In genomic region chr11:73317373-73317772, GRCh38 we compare ENCODE assay signal across 12 cellular contexts. TPM values are rescaled to one million over a fixed set of nuclear protein-coding genes. Genes with fewer than 3 reads are reported as not detected.
DNase-seq lines count a peak whose midpoint lies in the region; TF ChIP-seq lines count a peak whose summit lies in the region.
"Had no signal": no experiment of that assay in that cellular context is flagged by ENCODE, and none has a peak within 500 bp of the region (broad histone marks: within the 10 kb centered on the region; RNA-seq: fewer than 3 reads in every experiment).

No MANE protein-coding gene starts in this region.

- H3K27ac ChIP-seq in WERI-Rb-1, result peak overlapping the region; percentile 82
- peak overlapping the region; percentile 24 for H3K27ac ChIP-seq in cardiac muscle cell
- peak overlapping the region in 1 of 2 donors; percentile 59 for H3K27ac ChIP-seq in ovary
- no peak overlapping the region for H3K27ac ChIP-seq in Karpas-422 (ENCODE audit: low read length)
- no peak overlapping the region for H3K27ac ChIP-seq in SJCRH30

- no peaks in the 10 kb centered on the region for H3K9me3 ChIP-seq in WERI-Rb-1 (ENCODE audit: severe bottlenecking)
- H3K9me3 ChIP-seq in cardiac muscle cell (ENCODE audit: low read depth), result no peaks in the 10 kb centered on the region
- H3K9me3 ChIP-seq in ovary, result no peaks in the 10 kb centered on the region
- no peaks in the 10 kb centered on the region for H3K9me3 ChIP-seq in Karpas-422 (ENCODE audit: low read length)
- no peaks in the 10 kb centered on the region for H3K9me3 ChIP-seq in SJCRH30 (replicated peaks)
- H3K9me3 ChIP-seq: MG63 had no signal

- no peaks in the 10 kb centered on the region for H4K20me1 ChIP-seq in Karpas-422 (ENCODE audit: insufficient read depth, low read depth, low read length)

- H3K36me3 ChIP-seq in WERI-Rb-1 (peaks cover 7% of the 10 kb centered on the region), cardiac muscle cell (no peaks in the 10 kb centered on the region), ovary (no peaks in the 10 kb centered on the region), Karpas-422 (ENCODE audit: insufficient read depth, low read length) (no peaks in the 10 kb centered on the region), SJCRH30 (no peaks in the 10 kb centered on the region; the same call in 1 of the 2 replicates)

- intact Hi-C loops in ovary (cut with DNase I), result no loop called here

- no peak for TF ChIP-seq POLR2A in ovary (IDR thresholded peaks at IDR 0.05)

- peaks cover 53% of the 10 kb centered on the region for H3K4me1 ChIP-seq in cardiac muscle cell (ENCODE audit: low read depth)
- H3K4me1 ChIP-seq in ovary (ENCODE audit: insufficient read depth), result peaks cover 48% of the 10 kb centered on the region
- peaks cover 3% of the 10 kb centered on the region; the same call in 1 of the 2 replicates for H3K4me1 ChIP-seq in Karpas-422 (ENCODE audit: low read length)
- H3K4me1 ChIP-seq in SJCRH30, result peaks cover 39% of the 10 kb centered on the region

- TF ChIP-seq EP300 in ovary (IDR thresholded peaks at IDR 0.05), result peak; percentile 13

- H3K9ac ChIP-seq in Karpas-422 (ENCODE audit: low read length), result no peak overlapping the region

- WGBS in ovary, 3 donors, result 69 to 91% (median 71%) methylated on average over 4 of the region's 4 CpGs

- DNase-seq in WERI-Rb-1 (no peak), cardiac muscle cell (ENCODE audit: low read depth in 1 of 2, low spot score in 1 of 2) (peak in 1 of 2 donors; percentile 51), ovary (peak in 4 of 5 donors; percentile 53 to 77 (median 68)), ureter (ENCODE audit: low spot score) (peak; percentile 85), Karpas-422 (no peak), SJCRH30 (no peak), NOMO-1 treated with DMSO at 0.1 percent for 48 hours (lab: John Stamatoyannopoulos, UW; ENCODE audit: unreplicated experiment) (no peak)
- DNase-seq: MG63; natural killer cell; stimulated activated CD4-positive, alpha-beta T cell treated with anti-CD3 and anti-CD28 coated beads, Interleukin-4, amount 100 ng/mL, for 4 hours; T1000 had no signal

- no peak overlapping the region for H3K4me3 ChIP-seq in WERI-Rb-1 (ENCODE audit: low read depth, low read length)
- no peak overlapping the region for H3K4me3 ChIP-seq in cardiac muscle cell
- no peak overlapping the region for H3K4me3 ChIP-seq in ovary
- H3K4me3 ChIP-seq in Karpas-422 (ENCODE audit: low read length), result no peak overlapping the region
- no peak overlapping the region for H3K4me3 ChIP-seq in SJCRH30
- H3K4me3 ChIP-seq: MG63 had no signal

- H3K27me3 ChIP-seq in WERI-Rb-1 (ENCODE audit: insufficient read depth, low read depth, severe bottlenecking), result no peaks in the 10 kb centered on the region
- no peaks in the 10 kb centered on the region for H3K27me3 ChIP-seq in cardiac muscle cell
- H3K27me3 ChIP-seq in ovary, result no peaks in the 10 kb centered on the region
- no peaks in the 10 kb centered on the region for H3K27me3 ChIP-seq in Karpas-422 (ENCODE audit: low read length)
- H3K27me3 ChIP-seq in SJCRH30, result no peaks in the 10 kb centered on the region
- H3K27me3 ChIP-seq: MG63 had no signal

- H3K79me2 ChIP-seq in Karpas-422 (ENCODE audit: low read length), result no peaks in the 10 kb centered on the region

- no peaks in the 10 kb centered on the region for H3K9me2 ChIP-seq in Karpas-422 (replicated peaks; ENCODE audit: insufficient read depth, low read length)

- no peak overlapping the region for H2AFZ ChIP-seq in Karpas-422 (ENCODE audit: low read length)

- no peak for TF ChIP-seq CTCF in WERI-Rb-1 (IDR thresholded peaks at IDR 0.05; ENCODE audit: low read depth, low read length)
- no peak for TF ChIP-seq CTCF in cardiac muscle cell (IDR thresholded peaks at IDR 0.05; ENCODE audit: low read depth, low read length)
- TF ChIP-seq CTCF in ovary (IDR thresholded peaks at IDR 0.05), result no peak

- H3K4me2 ChIP-seq in Karpas-422 (ENCODE audit: low read depth, low read length, poor library complexity, severe bottlenecking), result no peak overlapping the region

RNA-seq across cellular contexts. Expression of gene ARHGEF17, which starts 9.3 kb away (rescaled TPM):
- total RNA-seq in cardiac muscle cell (37.2 and 60.3 TPM in 2 replicates), ovary (10 to 100 TPM; 29.8 to 83.8 (median 46.7) TPM), ureter (71.5 TPM)
- polyA plus RNA-seq in cardiac muscle cell (26.5 and 33.5 TPM in 2 replicates), ovary (10 to 100 TPM; 21.0 to 38.0 TPM)
- total RNA-seq in Karpas-422 (2014; rRNA removed; shearing (Covaris generic); ENCODE audit: low replicate concordance), result 0.11 TPM in 1 of 2 replicates, not detected in the other
- 7.8 and 12.0 TPM in 2 replicates for total RNA-seq in SJCRH30 (2014; rRNA removed; shearing (Covaris generic))

RNA-seq across cellular contexts. Expression of gene P2RY6, which starts 45.2 kb away (rescaled TPM):
- 0.07 and 0.39 TPM in 2 replicates for total RNA-seq in cardiac muscle cell
- not detected in 2 replicates for polyA plus RNA-seq in cardiac muscle cell
- total RNA-seq in ovary, result 1 to 10 TPM in 2 of 7 donors, under 1 TPM in 4, not detected in 1; 0.23 to 1.4 (median 0.62) TPM
- under 1 TPM; 0.57 to 0.79 TPM for polyA plus RNA-seq in ovary
- total RNA-seq in ureter, result 2.2 TPM
- not detected in 2 replicates for total RNA-seq in Karpas-422 (2014; rRNA removed; shearing (Covaris generic); ENCODE audit: low replicate concordance)
- total RNA-seq in SJCRH30 (2014; rRNA removed; shearing (Covaris generic)), result 0.08 TPM in 1 of 2 replicates, not detected in the other
- total RNA-seq: H1 had no signal

RNA-seq across cellular contexts. Expression of gene RELT, which starts 58.8 kb away (rescaled TPM):
- total RNA-seq in cardiac muscle cell (10.4 and 18.7 TPM in 2 replicates), ovary (1 to 10 TPM in 6 of 7 donors, under 1 TPM in 1; 0.95 to 4.7 (median 2.3) TPM), ureter (3.6 TPM)
- polyA plus RNA-seq in cardiac muscle cell (9.3 and 14.8 TPM in 2 replicates), ovary (1 to 10 TPM in 1 of 2 donors, under 1 TPM in 1; 0.38 to 1.1 TPM)
- 21.7 and 54.2 TPM in 2 replicates for total RNA-seq in Karpas-422 (2014; rRNA removed; shearing (Covaris generic); ENCODE audit: low replicate concordance)
- 8.7 and 10.1 TPM in 2 replicates for total RNA-seq in SJCRH30 (2014; rRNA removed; shearing (Covaris generic))

Comparison
In these comparisons a context has a peak if more than half of its experiments do, and no peak if none do; other contexts are left out.
1. DNase-seq: peak in ovary (4 of 5) and ureter (single experiment); none in WERI-Rb-1 (single experiment), Karpas-422 (single experiment), SJCRH30 (0 of 2) and NOMO-1 treated with DMSO at 0.1 percent for 48 hours (single experiment).
2. H3K27ac ChIP-seq: peak in WERI-Rb-1 (single experiment) and cardiac muscle cell (single experiment); none in Karpas-422 (single experiment) and SJCRH30 (single experiment).